In the genomic region with DNA sequence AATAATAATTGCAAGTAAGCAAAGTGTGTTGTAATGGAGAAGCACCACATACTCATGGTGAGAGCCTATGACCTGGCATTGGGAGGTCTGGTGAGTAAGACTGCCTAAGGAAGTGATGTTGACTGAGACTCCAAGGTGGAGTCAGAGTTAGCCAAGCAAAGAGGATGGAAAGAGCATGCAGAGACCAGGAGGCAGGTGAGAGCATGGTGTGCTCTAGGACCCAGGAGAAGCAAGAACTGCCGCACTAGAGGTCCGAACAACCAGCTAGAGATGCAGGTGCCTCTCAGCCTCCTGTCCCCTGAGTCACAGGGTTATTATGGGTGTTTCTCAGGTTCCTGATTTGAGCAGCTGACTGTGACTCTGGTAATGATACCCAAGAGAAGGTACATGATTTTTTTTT, we compare ENCODE assay signal across 8 cellular contexts. TPM values are rescaled to one million over a fixed set of nuclear protein-coding genes. Genes with fewer than 3 reads are reported as not detected.
DNase-seq lines count a peak whose midpoint lies in the region; ATAC-seq, FAIRE-seq and TF ChIP-seq lines count a peak whose summit lies in the region.

No MANE protein-coding gene starts in this region.

- TF ChIP-seq CTCF in osteocyte (IDR thresholded peaks at IDR 0.05) = no peak
- no peak for TF ChIP-seq CTCF in glutamatergic neuron (IDR thresholded peaks at IDR 0.05; ENCODE audit: partially characterized antibody, unreplicated experiment)

- H3K27ac Mint-ChIP-seq in osteocyte (ENCODE audit: unreplicated experiment) = peak overlapping the region; percentile 33
- no peak overlapping the region for H3K27ac Mint-ChIP-seq in glutamatergic neuron (ENCODE audit: unreplicated experiment)

- H3K9me3 Mint-ChIP-seq in osteocyte (ENCODE audit: unreplicated experiment) = no peaks in the 10 kb centered on the region
- H3K9me3 Mint-ChIP-seq in glutamatergic neuron (ENCODE audit: unreplicated experiment) = peaks cover 1% of the 10 kb centered on the region

- DNase-seq in GM12892 (ENCODE audit: insufficient read length) = peak; percentile 28
- peak; percentile 50 for DNase-seq in cerebellum (ENCODE audit: low spot score)
- DNase-seq in osteocyte (ENCODE audit: extremely low spot score, unreplicated experiment) = no peak
- DNase-seq in glutamatergic neuron = no peak
- DNase-seq in NCI-H82 (lab: John Stamatoyannopoulos, UW) = no peak
- DNase-seq in inferior parietal cortex (ENCODE audit: extremely low spot score) = no peak

- H3K36me3 Mint-ChIP-seq in osteocyte (ENCODE audit: unreplicated experiment) = peaks cover 71% of the 10 kb centered on the region
- H3K36me3 Mint-ChIP-seq in glutamatergic neuron (ENCODE audit: unreplicated experiment) = peaks cover 8% of the 10 kb centered on the region

- no peak; the same call in 1 of the 2 replicates for TF ChIP-seq POLR2A in GM12892 (IDR thresholded peaks at IDR 0.05; ENCODE audit: low read depth, low read length)

- peaks cover 20% of the 10 kb centered on the region for H3K4me1 Mint-ChIP-seq in osteocyte (ENCODE audit: unreplicated experiment)
- H3K4me1 Mint-ChIP-seq in glutamatergic neuron (ENCODE audit: low read depth, unreplicated experiment) = no peaks in the 10 kb centered on the region

- H3K27me3 Mint-ChIP-seq in osteocyte (ENCODE audit: unreplicated experiment) (no peaks in the 10 kb centered on the region), glutamatergic neuron (ENCODE audit: unreplicated experiment) (peaks cover 2% of the 10 kb centered on the region)

- ATAC-seq in GM19467 (IDR thresholded peaks at IDR 0.05; ENCODE audit: unreplicated experiment) (peak; percentile 75), HG03469 (IDR thresholded peaks at IDR 0.05; ENCODE audit: unreplicated experiment) (peak; percentile 66)

- FAIRE-seq in GM12892 (lab: Jason Lieb, UNC) = no peak

- H3K4me3 Mint-ChIP-seq in osteocyte (ENCODE audit: unreplicated experiment) (no peak overlapping the region), glutamatergic neuron (ENCODE audit: unreplicated experiment) (no peak overlapping the region)

RNA-seq across cellular contexts. Expression of a gene that starts 27.3 kb away (rescaled TPM):
- polyA plus RNA-seq in GM12892 (2012; ENCODE audit: missing spikeins) = 277 TPM
- total RNA-seq in cerebellum (7.8 TPM), osteocyte (114 and 117 TPM in 2 replicates), glutamatergic neuron (ENCODE audit: unreplicated experiment) (108 TPM)

RNA-seq across cellular contexts. Expression of a gene that starts 46.1 kb away (rescaled TPM):
- polyA plus RNA-seq in GM12892 (2012; ENCODE audit: missing spikeins) = 45.7 TPM
- 11.6 TPM for total RNA-seq in cerebellum
- 43.4 and 43.9 TPM in 2 replicates for total RNA-seq in osteocyte
- total RNA-seq in glutamatergic neuron (ENCODE audit: unreplicated experiment) = 22.9 TPM

Comparison
In these comparisons a context has a peak if more than half of its experiments do, and no peak if none do; other contexts are left out.
1. DNase-seq: peak in GM12892 (single experiment) and cerebellum (single experiment); none in osteocyte (single experiment), glutamatergic neuron (single experiment), NCI-H82 (single experiment) and inferior parietal cortex (single experiment).
2. RNA of a gene that starts 27.3 kb away (total RNA-seq): 114 to 117 TPM in osteocyte and 108 TPM in glutamatergic neuron (single experiment); 7.8 TPM in cerebellum (single experiment); every median in the first group is over 10 times any median in the second.